ENCODE assay signal across 1 cellular context in the genomic region with DNA sequence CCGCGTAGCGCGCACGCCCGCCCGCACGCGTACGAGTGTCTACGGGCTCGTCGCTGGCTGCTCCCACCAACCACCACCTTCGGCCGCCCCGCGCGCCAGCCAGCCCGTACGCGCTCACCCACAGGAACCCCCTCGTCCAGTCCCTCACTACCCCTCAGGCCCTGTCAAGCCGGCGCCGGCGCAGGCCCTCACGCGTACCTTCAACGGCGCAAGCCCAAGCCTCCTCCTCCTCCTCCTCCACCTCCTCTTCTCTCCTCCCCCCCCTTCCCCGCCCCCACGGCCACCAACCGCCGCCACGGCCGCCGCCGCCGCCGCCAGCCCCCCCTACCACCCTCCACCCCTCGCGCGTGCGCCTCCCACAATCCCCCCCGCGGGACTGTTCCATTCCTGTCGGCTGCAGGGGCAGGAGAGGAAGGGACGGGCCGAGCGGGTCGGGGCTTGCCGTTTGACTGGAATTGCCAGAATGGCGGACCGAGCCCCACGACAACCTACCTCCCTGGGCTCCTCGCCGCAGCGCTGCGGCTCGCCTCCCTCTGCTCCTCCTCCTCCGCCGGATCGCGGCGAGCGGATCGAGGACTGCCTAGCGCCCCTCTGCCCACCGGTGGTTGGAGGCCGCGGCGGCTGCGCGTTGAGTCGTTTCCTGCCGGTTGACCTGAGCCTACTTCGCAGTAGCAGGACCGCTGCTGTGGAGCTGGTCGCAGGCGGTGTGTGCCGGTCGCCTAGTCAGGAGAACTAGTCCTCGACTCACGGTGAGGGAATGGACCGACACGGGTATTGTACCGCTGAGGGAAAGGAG.
TF ChIP-seq lines count a peak whose summit lies in the region.

A gene with protein sequence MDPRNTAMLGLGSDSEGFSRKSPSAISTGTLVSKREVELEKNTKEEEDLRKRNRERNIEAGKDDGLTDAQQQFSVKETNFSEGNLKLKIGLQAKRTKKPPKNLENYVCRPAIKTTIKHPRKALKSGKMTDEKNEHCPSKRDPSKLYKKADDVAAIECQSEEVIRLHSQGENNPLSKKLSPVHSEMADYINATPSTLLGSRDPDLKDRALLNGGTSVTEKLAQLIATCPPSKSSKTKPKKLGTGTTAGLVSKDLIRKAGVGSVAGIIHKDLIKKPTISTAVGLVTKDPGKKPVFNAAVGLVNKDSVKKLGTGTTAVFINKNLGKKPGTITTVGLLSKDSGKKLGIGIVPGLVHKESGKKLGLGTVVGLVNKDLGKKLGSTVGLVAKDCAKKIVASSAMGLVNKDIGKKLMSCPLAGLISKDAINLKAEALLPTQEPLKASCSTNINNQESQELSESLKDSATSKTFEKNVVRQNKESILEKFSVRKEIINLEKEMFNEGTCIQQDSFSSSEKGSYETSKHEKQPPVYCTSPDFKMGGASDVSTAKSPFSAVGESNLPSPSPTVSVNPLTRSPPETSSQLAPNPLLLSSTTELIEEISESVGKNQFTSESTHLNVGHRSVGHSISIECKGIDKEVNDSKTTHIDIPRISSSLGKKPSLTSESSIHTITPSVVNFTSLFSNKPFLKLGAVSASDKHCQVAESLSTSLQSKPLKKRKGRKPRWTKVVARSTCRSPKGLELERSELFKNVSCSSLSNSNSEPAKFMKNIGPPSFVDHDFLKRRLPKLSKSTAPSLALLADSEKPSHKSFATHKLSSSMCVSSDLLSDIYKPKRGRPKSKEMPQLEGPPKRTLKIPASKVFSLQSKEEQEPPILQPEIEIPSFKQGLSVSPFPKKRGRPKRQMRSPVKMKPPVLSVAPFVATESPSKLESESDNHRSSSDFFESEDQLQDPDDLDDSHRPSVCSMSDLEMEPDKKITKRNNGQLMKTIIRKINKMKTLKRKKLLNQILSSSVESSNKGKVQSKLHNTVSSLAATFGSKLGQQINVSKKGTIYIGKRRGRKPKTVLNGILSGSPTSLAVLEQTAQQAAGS (N-terminal part only) (minus strand): TSS at position 223 of the 796 bp plus-strand sequence. CDS start 41,284 bp downstream, outside the sequence.

TF ChIP-seq in HEK293, 187 proteins besides CTCF, POLR2A, EP300 and RAD21 (continued from another document and continues in another):
- TF ChIP-seq ZNF10 (tag by site-specific recombination; IDR thresholded peaks at IDR 0.05) (peak; percentile 14; the same call in 1 of the 2 replicates), TCF7L2 (IDR thresholded peaks at IDR 0.05; ENCODE audit: borderline replicate concordance, low read depth, low read length) (peak; percentile 51; the same call in 1 of the 2 replicates), ZNF324 (tag by site-specific recombination; IDR thresholded peaks at IDR 0.05) (peak; percentile 87), ZNF341 (tag by site-specific recombination; IDR thresholded peaks at IDR 0.05; ENCODE audit: low read depth) (peak; percentile 100), ZNF777 (tag by site-specific recombination; IDR thresholded peaks at IDR 0.05; ENCODE audit: borderline replicate concordance) (peak; percentile 53; the same call in 1 of the 2 replicates), GLIS1 (tag by site-specific recombination; IDR thresholded peaks at IDR 0.05) (peak; percentile 57), ZFP37 (tag by site-specific recombination; IDR thresholded peaks at IDR 0.05) (peak; percentile 83; the same call in 1 of the 2 replicates), EGR2 (tag by site-specific recombination; IDR thresholded peaks at IDR 0.05; ENCODE audit: low read depth) (peak; percentile 91), ZBTB49 (tag by site-specific recombination; IDR thresholded peaks at IDR 0.05; ENCODE audit: low read depth) (no peak), MZF1 (tag by site-specific recombination; IDR thresholded peaks at IDR 0.05; ENCODE audit: borderline replicate concordance) (peak; percentile 61), ZXDB (tag by site-specific recombination; IDR thresholded peaks at IDR 0.05) (peak; percentile 96), ZNF404 (tag by site-specific recombination; IDR thresholded peaks at IDR 0.05) (no peak), ZNF501 (tag by site-specific recombination; IDR thresholded peaks at IDR 0.05) (peak; percentile 99), ZNF626 (tag by site-specific recombination; IDR thresholded peaks at IDR 0.05) (no peak), ZNF24 (tag by site-specific recombination; IDR thresholded peaks at IDR 0.05) (peak; percentile 74), ZNF391 (tag by site-specific recombination; IDR thresholded peaks at IDR 0.05; ENCODE audit: borderline replicate concordance, low read depth) (peak; percentile 65; the same call in 1 of the 2 replicates), ZBTB17 (tag by site-specific recombination; IDR thresholded peaks at IDR 0.05) (peak; percentile 97), ZBTB10 (tag by site-specific recombination; IDR thresholded peaks at IDR 0.05) (peak; percentile 50; the same call in 1 of the 2 replicates), ZNF560 (tag by site-specific recombination; IDR thresholded peaks at IDR 0.05; ENCODE audit: borderline replicate concordance) (0 out of 2 replicates have a peak, but pooled peaks have one; percentile 4), KLF16 (tag by site-specific recombination; IDR thresholded peaks at IDR 0.05) (peak; percentile 16), ZNF785 (tag by site-specific recombination; IDR thresholded peaks at IDR 0.05) (0 out of 2 replicates have a peak, but pooled peaks have one; percentile 22), ZNF639 (tag by site-specific recombination; IDR thresholded peaks at IDR 0.05) (peak; percentile 79)
- TF ChIP-seq, protein P1, sequence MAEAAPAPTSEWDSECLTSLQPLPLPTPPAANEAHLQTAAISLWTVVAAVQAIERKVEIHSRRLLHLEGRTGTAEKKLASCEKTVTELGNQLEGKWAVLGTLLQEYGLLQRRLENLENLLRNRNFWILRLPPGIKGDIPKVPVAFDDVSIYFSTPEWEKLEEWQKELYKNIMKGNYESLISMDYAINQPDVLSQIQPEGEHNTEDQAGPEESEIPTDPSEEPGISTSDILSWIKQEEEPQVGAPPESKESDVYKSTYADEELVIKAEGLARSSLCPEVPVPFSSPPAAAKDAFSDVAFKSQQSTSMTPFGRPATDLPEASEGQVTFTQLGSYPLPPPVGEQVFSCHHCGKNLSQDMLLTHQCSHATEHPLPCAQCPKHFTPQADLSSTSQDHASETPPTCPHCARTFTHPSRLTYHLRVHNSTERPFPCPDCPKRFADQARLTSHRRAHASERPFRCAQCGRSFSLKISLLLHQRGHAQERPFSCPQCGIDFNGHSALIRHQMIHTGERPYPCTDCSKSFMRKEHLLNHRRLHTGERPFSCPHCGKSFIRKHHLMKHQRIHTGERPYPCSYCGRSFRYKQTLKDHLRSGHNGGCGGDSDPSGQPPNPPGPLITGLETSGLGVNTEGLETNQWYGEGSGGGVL (tag by site-specific recombination; IDR thresholded peaks at IDR 0.05) = peak; percentile 99
- TF ChIP-seq, protein P2, sequence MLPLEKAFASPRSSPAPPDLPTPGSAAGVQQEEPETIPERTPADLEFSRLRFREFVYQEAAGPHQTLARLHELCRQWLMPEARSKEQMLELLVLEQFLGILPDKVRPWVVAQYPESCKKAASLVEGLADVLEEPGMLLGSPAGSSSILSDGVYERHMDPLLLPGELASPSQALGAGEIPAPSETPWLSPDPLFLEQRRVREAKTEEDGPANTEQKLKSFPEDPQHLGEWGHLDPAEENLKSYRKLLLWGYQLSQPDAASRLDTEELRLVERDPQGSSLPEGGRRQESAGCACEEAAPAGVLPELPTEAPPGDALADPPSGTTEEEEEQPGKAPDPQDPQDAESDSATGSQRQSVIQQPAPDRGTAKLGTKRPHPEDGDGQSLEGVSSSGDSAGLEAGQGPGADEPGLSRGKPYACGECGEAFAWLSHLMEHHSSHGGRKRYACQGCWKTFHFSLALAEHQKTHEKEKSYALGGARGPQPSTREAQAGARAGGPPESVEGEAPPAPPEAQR (tag by site-specific recombination; IDR thresholded peaks at IDR 0.05) = 0 out of 2 replicates have a peak, but pooled peaks have one; percentile 48
- TF ChIP-seq, protein P3, sequence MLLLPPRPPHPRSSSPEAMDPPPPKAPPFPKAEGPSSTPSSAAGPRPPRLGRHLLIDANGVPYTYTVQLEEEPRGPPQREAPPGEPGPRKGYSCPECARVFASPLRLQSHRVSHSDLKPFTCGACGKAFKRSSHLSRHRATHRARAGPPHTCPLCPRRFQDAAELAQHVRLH (tag by site-specific recombination; IDR thresholded peaks at IDR 0.05) = 0 out of 2 replicates have a peak, but pooled peaks have one; percentile 8
- TF ChIP-seq, protein P4, sequence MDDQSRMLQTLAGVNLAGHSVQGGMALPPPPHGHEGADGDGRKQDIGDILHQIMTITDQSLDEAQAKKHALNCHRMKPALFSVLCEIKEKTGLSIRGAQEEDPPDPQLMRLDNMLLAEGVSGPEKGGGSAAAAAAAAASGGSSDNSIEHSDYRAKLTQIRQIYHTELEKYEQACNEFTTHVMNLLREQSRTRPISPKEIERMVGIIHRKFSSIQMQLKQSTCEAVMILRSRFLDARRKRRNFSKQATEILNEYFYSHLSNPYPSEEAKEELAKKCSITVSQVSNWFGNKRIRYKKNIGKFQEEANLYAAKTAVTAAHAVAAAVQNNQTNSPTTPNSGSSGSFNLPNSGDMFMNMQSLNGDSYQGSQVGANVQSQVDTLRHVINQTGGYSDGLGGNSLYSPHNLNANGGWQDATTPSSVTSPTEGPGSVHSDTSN (CRISPR knock-in tag; IDR thresholded peaks at IDR 0.05) = peak; percentile 45
- TF ChIP-seq, protein P5, sequence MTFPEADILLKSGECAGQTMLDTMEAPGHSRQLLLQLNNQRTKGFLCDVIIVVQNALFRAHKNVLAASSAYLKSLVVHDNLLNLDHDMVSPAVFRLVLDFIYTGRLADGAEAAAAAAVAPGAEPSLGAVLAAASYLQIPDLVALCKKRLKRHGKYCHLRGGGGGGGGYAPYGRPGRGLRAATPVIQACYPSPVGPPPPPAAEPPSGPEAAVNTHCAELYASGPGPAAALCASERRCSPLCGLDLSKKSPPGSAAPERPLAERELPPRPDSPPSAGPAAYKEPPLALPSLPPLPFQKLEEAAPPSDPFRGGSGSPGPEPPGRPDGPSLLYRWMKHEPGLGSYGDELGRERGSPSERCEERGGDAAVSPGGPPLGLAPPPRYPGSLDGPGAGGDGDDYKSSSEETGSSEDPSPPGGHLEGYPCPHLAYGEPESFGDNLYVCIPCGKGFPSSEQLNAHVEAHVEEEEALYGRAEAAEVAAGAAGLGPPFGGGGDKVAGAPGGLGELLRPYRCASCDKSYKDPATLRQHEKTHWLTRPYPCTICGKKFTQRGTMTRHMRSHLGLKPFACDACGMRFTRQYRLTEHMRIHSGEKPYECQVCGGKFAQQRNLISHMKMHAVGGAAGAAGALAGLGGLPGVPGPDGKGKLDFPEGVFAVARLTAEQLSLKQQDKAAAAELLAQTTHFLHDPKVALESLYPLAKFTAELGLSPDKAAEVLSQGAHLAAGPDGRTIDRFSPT (tag by site-specific recombination; IDR thresholded peaks at IDR 0.05) = peak; percentile 71; the same call in 1 of the 2 replicates
- TF ChIP-seq, protein P6, sequence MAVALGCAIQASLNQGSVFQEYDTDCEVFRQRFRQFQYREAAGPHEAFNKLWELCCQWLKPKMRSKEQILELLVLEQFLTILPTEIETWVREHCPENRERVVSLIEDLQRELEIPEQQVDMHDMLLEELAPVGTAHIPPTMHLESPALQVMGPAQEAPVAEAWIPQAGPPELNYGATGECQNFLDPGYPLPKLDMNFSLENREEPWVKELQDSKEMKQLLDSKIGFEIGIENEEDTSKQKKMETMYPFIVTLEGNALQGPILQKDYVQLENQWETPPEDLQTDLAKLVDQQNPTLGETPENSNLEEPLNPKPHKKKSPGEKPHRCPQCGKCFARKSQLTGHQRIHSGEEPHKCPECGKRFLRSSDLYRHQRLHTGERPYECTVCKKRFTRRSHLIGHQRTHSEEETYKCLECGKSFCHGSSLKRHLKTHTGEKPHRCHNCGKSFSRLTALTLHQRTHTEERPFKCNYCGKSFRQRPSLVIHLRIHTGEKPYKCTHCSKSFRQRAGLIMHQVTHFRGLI (tag by site-specific recombination; IDR thresholded peaks at IDR 0.05) = peak; percentile 27; the same call in 1 of the 2 replicates
